ENCODE assay signal across 8 cellular contexts in the genomic region with DNA sequence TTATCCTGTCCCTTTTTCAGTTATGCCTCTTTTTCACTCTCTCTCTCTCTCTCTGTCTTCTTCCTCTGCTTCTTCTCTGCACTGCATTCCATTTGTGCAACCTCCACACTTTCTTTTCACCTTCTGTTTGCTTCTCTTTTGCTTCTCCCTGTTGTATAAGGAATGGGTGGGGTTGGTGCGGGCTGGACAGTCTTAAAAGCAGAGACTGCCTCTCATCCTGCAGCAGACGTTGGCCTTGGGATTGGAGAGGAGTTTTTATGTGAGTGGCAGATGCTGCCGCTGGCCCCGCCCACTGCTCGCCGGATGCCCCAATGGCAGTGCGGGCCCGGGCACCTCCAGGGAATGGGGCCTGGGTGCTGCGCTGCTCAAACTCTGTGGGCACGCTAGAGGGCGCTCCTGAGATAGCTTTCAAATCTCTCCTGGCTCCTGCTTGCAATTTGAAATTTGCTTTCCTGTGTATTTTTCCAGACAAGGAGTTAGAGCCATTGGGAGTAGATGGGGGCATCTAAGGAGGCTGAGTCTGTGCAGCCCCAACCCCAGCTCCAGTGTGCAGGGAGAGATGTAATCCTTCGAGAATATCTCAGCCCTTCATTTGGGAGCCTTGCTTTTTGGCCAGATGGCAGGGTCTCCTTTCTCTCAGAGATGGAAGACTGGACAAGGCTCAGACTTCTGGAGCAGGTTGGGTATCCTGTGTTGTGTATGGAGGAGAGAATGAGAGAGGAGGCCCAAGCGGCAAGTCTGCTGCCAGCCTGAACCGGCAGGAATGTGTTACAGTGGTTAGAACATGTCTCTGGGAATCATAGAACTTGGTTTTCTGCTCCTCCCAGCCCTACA.
A peak's percentile ranks its signal among the peaks of the same experiment; 100 is the strongest.
DNase-seq lines count a peak whose midpoint lies in the region; ATAC-seq and TF ChIP-seq lines count a peak whose summit lies in the region.

No MANE protein-coding gene starts in this region.

- TF ChIP-seq CTCF in BE2C (IDR thresholded peaks at IDR 0.05; ENCODE audit: low read depth, low read length) (peak; percentile 85), left lung (IDR thresholded peaks at IDR 0.05) (peak; percentile 75 to 89)

- DNase-seq in BE2C: peak; percentile 97
- peak; percentile 86 to 95 for DNase-seq in NCI-H524 (lab: John Stamatoyannopoulos, UW)
- DNase-seq in activated CD4-positive, alpha-beta T cell treated with anti-CD3 and anti-CD28 coated beads for 48 hours: peak; percentile 85
- DNase-seq in left lung: peak; percentile 77 to 90
- peak; percentile 8 to 46 (median 15) for DNase-seq in stimulated activated CD4-positive, alpha-beta T cell treated with anti-CD3 and anti-CD28 coated beads, TNF-alpha, amount 100 ng/mL, for 1 hour (ENCODE audit: low read depth in 3 of 3, low spot score in 1 of 3)

- intact Hi-C loops in left lung (cut with DNase I): loop anchor here in 1 of 2 donors (5.0 kb wide), 1 partner anchor 66 kb away; no protein-coding TSS in a partner anchor

- H3K4me1 ChIP-seq in BE2C (peaks cover 17% of the 10 kb centered on the region), left lung (no peaks in the 10 kb centered on the region)

- H3K27ac ChIP-seq in cingulate gyrus (ENCODE audit: low read depth, low read length): peak overlapping the region; percentile 50
- H3K27ac ChIP-seq in left lung: no peak overlapping the region

- H3K4me3 ChIP-seq in BE2C (ENCODE audit: low read depth, low read length) (peak overlapping the region; percentile 27), left lung (no peak overlapping the region)

- H3K36me3 ChIP-seq in BE2C (no peaks in the 10 kb centered on the region), left lung (no peaks in the 10 kb centered on the region)

- peak; percentile 93 for ATAC-seq in GM19043 (IDR thresholded peaks at IDR 0.05; ENCODE audit: low read depth, unreplicated experiment)
- ATAC-seq in HG03378 (IDR thresholded peaks at IDR 0.05; ENCODE audit: unreplicated experiment): peak; percentile 61
- ATAC-seq in left lung: peak; percentile 99

- H3K27me3 ChIP-seq in BE2C (no peaks in the 10 kb centered on the region), left lung (peaks cover 0 to 9% of the 10 kb centered on the region in 2 donors)

- H3K9me3 ChIP-seq in BE2C: no peaks in the 10 kb centered on the region
- no peaks in the 10 kb centered on the region for H3K9me3 ChIP-seq in left lung

Comparison
In these comparisons a context has a peak if more than half of its experiments do, and no peak if none do; other contexts are left out.
1. DNase-seq: peak in every context shown above with its lines; median percentile 97 in BE2C; 90 in NCI-H524; 85 in activated CD4-positive, alpha-beta T cell treated with anti-CD3 and anti-CD28 coated beads for 48 hours; 84 in left lung; 15 in stimulated activated CD4-positive, alpha-beta T cell treated with anti-CD3 and anti-CD28 coated beads, TNF-alpha, amount 100 ng/mL, for 1 hour.